9 cellular contexts compared by ENCODE assay signal in the genomic region with DNA sequence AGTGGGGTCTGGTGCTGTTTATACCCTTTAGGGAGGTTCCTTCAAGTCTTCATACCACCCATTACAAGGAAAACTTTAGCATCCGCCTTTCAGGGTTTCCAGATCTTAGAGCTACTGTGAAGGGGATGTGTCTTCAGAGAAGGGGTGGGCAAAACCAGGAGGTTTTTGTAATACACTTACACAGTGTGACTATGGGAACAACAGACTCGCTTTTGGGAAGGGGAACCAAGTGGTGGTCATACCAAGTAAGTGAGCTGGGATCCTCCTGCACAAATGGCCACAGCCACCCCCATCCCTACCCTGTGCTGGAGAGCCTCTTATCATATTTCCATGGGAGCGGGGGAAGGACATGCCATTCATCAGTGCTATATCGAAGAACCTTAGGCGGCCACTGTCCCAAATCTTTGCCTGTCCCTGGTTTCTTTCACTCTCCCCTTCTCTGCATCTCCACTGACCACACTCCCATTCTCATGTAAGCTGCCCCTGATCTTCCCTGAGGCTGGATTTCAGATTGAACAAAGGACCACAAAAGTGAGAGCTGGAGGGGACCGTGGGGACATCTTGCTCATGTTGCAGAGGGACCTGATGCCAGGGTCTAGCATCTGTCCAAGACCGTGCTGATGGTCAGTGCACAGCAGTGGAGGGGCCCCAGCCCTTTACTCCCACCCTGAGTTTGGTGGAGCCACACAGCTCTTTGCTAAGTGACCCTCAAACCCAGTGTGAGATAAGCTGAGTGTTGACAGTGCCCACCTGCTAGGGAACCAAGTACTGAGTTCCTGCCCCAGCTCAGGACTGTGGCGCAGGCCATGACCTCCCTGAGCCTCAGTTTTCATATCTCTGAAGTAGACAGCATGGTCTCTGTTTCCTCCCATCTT. TPM values are rescaled to one million over a fixed set of nuclear protein-coding genes. Genes with fewer than 3 reads are reported as not detected.
DNase-seq lines count a peak whose midpoint lies in the region; ATAC-seq, FAIRE-seq and TF ChIP-seq lines count a peak whose summit lies in the region.
"Had no signal": no experiment of that assay in that cellular context is flagged by ENCODE, and none has a peak within 500 bp of the region (broad histone marks: within the 10 kb centered on the region; RNA-seq: fewer than 3 reads in every experiment).

No MANE protein-coding gene starts in this region.

- H3K9me1 ChIP-seq in endothelial cell of umbilical vein (replicated peaks; ENCODE audit: control insufficient read depth, extremely low read depth, insufficient read depth, low read length): no peaks in the 10 kb centered on the region

- no peak overlapping the region for H3K4me2 ChIP-seq in endothelial cell of umbilical vein (ENCODE audit: insufficient read depth, low read length)
- H3K4me2 ChIP-seq: KMS-11 had no signal

- H3K4me1 Mint-ChIP-seq in T-helper 2 cell treated with Interferon-gamma antibody and Interleukin-4, amounts not matched to agents 5 μg/mL and 100 μg/mL, for 36 hours (ENCODE audit: low read depth): peaks cover 91% of the 10 kb centered on the region
- H3K4me1 Mint-ChIP-seq in activated CD4-positive, alpha-beta memory T cell treated with anti-CD3 and anti-CD28 coated beads for 36 hours (ENCODE audit: low read depth): peaks cover 95% of the 10 kb centered on the region
- H3K4me1 Mint-ChIP-seq in stimulated activated naive B cell treated with anti-CD40 and anti-IgM and Interleukin-4, amounts not matched to agents 10 μg/mL and 1 μg/mL and 100 μg/mL, for 72 hours: peaks cover 62 to 87% of the 10 kb centered on the region in 2 donors

- no peaks in the 10 kb centered on the region for H3K9me3 ChIP-seq in endothelial cell of umbilical vein (replicated peaks; ENCODE audit: control insufficient read depth, insufficient read depth, low read length)

- H3K27me3 Mint-ChIP-seq in T-helper 2 cell treated with Interferon-gamma antibody and Interleukin-4, amounts not matched to agents 5 μg/mL and 100 μg/mL, for 36 hours (ENCODE audit: low read depth): no peaks in the 10 kb centered on the region
- no peaks in the 10 kb centered on the region for H3K27me3 Mint-ChIP-seq in activated CD4-positive, alpha-beta memory T cell treated with anti-CD3 and anti-CD28 coated beads for 36 hours
- no peaks in the 10 kb centered on the region for H3K27me3 Mint-ChIP-seq in stimulated activated naive B cell treated with anti-CD40 and anti-IgM and Interleukin-4, amounts not matched to agents 10 μg/mL and 1 μg/mL and 100 μg/mL, for 72 hours

- H3K9ac ChIP-seq in endothelial cell of umbilical vein (replicated peaks; ENCODE audit: extremely low read depth, insufficient read depth, low read length): peak overlapping the region; percentile 6
- H3K9ac ChIP-seq: KMS-11 had no signal

- dilution Hi-C loops in endothelial cell of umbilical vein (cut with MboI; ENCODE audit: extremely low pct_ligation_motif_present, low sequenced_read_pairs): no loop called here

- H3K27ac Mint-ChIP-seq in T-helper 2 cell treated with Interferon-gamma antibody and Interleukin-4, amounts not matched to agents 5 μg/mL and 100 μg/mL, for 36 hours: peak overlapping the region; percentile 90
- H3K27ac Mint-ChIP-seq in activated CD4-positive, alpha-beta memory T cell treated with anti-CD3 and anti-CD28 coated beads for 36 hours: peak overlapping the region; percentile 99
- peak overlapping the region; percentile 96 for H3K27ac Mint-ChIP-seq in stimulated activated naive B cell treated with anti-CD40 and anti-IgM and Interleukin-4, amounts not matched to agents 10 μg/mL and 1 μg/mL and 100 μg/mL, for 72 hours

- H3K9me3 Mint-ChIP-seq in T-helper 2 cell treated with Interferon-gamma antibody and Interleukin-4, amounts not matched to agents 5 μg/mL and 100 μg/mL, for 36 hours: no peaks in the 10 kb centered on the region
- H3K9me3 Mint-ChIP-seq in activated CD4-positive, alpha-beta memory T cell treated with anti-CD3 and anti-CD28 coated beads for 36 hours: no peaks in the 10 kb centered on the region
- peaks cover 0 to 4% of the 10 kb centered on the region in 2 donors for H3K9me3 Mint-ChIP-seq in stimulated activated naive B cell treated with anti-CD40 and anti-IgM and Interleukin-4, amounts not matched to agents 10 μg/mL and 1 μg/mL and 100 μg/mL, for 72 hours

- H3K27ac ChIP-seq in endothelial cell of umbilical vein (ENCODE audit: insufficient read depth, low read depth, low read length): peak overlapping the region; percentile 57
- H3K27ac ChIP-seq: KMS-11 had no signal

- H2AFZ ChIP-seq in endothelial cell of umbilical vein (ENCODE audit: low read depth, low read length): no peak overlapping the region

- H3K36me3 ChIP-seq in endothelial cell of umbilical vein (ENCODE audit: control insufficient read depth in 2 of 2, extremely low read depth in 1 of 2, insufficient read depth in 2 of 2, low read length in 2 of 2): no peaks in the 10 kb centered on the region

- POLR2A ChIA-PET in activated CD4-positive, alpha-beta memory T cell treated with anti-CD3 and anti-CD28 coated beads for 36 hours (lab: Charles Lee): interaction anchor here (0.9 to 8.2 kb wide), 10 partner anchors 11 to 37 kb away, joined by 3 to 268 read pairs (median 11); no protein-coding TSS in a partner anchor
- POLR2A ChIA-PET in endothelial cell of umbilical vein (lab: Charles Lee): interaction anchor here (0.8 kb wide), 1 partner anchor 9 kb away, joined by 3 read pairs; no protein-coding TSS in a partner anchor

- TF ChIP-seq CTCF in endothelial cell of umbilical vein (IDR thresholded peaks at IDR 0.05; ENCODE audit: extremely low read depth in 1 of 2, insufficient read depth in 1 of 2, low read depth in 1 of 2, low read length in 2 of 2): no peak

- DNase-seq in T-helper 2 cell treated with Interferon-gamma antibody and Interleukin-4, amounts not matched to agents 5 μg/mL and 100 μg/mL, for 36 hours (ENCODE audit: low spot score): no peak
- DNase-seq in T-helper 2 cell (no peak), endothelial cell of umbilical vein (ENCODE audit: low read depth, low spot score) (no peak), SW480 (ENCODE audit: low spot score) (no peak), NCI-H2107 treated with DMSO at 0.1 percent for 48 hours (lab: John Stamatoyannopoulos, UW; ENCODE audit: unreplicated experiment) (no peak)
- DNase-seq in activated CD4-positive, alpha-beta memory T cell treated with anti-CD3 and anti-CD28 coated beads for 36 hours: no peak
- DNase-seq in stimulated activated naive B cell treated with anti-CD40 and anti-IgM and Interleukin-4, amounts not matched to agents 10 μg/mL and 1 μg/mL and 100 μg/mL, for 72 hours: no peak

- intact Hi-C loops in activated CD4-positive, alpha-beta memory T cell treated with anti-CD3 and anti-CD28 coated beads for 36 hours (cut with micrococcal nuclease): loop anchor here (1.0 to 5.0 kb wide), 4 partner anchors 13 to 895 kb away; no protein-coding TSS in a partner anchor
- intact Hi-C loops in endothelial cell of umbilical vein (cut with micrococcal nuclease): loop anchor here (1.0 to 5.0 kb wide), 2 partner anchors 9 to 105 kb away; no protein-coding TSS in a partner anchor

- H3K27me3 ChIP-seq in endothelial cell of umbilical vein (ENCODE audit: control insufficient read depth in 2 of 2, insufficient read depth in 2 of 2, low read length in 2 of 2): no peaks in the 10 kb centered on the region

- CTCF ChIA-PET in activated CD4-positive, alpha-beta memory T cell treated with anti-CD3 and anti-CD28 coated beads for 36 hours (lab: Charles Lee): interaction anchor here (0.6 to 2.5 kb wide), 12 partner anchors 10 to 802 kb away, joined by 3 to 14 read pairs (median 3); partner anchors contain the start of gene AJUBA
- CTCF ChIA-PET in endothelial cell of umbilical vein (lab: Charles Lee): interaction anchor here (0.6 to 2.2 kb wide), 4 partner anchors 8 to 22 kb away, joined by 3 to 14 read pairs (median 4); no protein-coding TSS in a partner anchor

- no peak for FAIRE-seq in endothelial cell of umbilical vein (lab: Jason Lieb, UNC)

- peaks cover 96% of the 10 kb centered on the region for H3K36me3 Mint-ChIP-seq in T-helper 2 cell treated with Interferon-gamma antibody and Interleukin-4, amounts not matched to agents 5 μg/mL and 100 μg/mL, for 36 hours (ENCODE audit: low read depth)
- peaks cover 95% of the 10 kb centered on the region for H3K36me3 Mint-ChIP-seq in activated CD4-positive, alpha-beta memory T cell treated with anti-CD3 and anti-CD28 coated beads for 36 hours
- H3K36me3 Mint-ChIP-seq in stimulated activated naive B cell treated with anti-CD40 and anti-IgM and Interleukin-4, amounts not matched to agents 10 μg/mL and 1 μg/mL and 100 μg/mL, for 72 hours: peaks cover 21 to 22% of the 10 kb centered on the region in 2 donors

- no peak for TF ChIP-seq POLR2A in endothelial cell of umbilical vein (IDR thresholded peaks at IDR 0.05; ENCODE audit: low read depth, low read length)

- H3K4me3 Mint-ChIP-seq in T-helper 2 cell treated with Interferon-gamma antibody and Interleukin-4, amounts not matched to agents 5 μg/mL and 100 μg/mL, for 36 hours: peak overlapping the region; percentile 72
- peak overlapping the region; percentile 81 for H3K4me3 Mint-ChIP-seq in activated CD4-positive, alpha-beta memory T cell treated with anti-CD3 and anti-CD28 coated beads for 36 hours
- no peak overlapping the region for H3K4me3 Mint-ChIP-seq in stimulated activated naive B cell treated with anti-CD40 and anti-IgM and Interleukin-4, amounts not matched to agents 10 μg/mL and 1 μg/mL and 100 μg/mL, for 72 hours

- no peak overlapping the region for H3K4me3 ChIP-seq in endothelial cell of umbilical vein (replicated peaks in 1 of 3; ENCODE audit: insufficient read depth in 1 of 3, low read depth in 1 of 3, low read length in 3 of 3)

- no TSS peak for BruUV-seq in endothelial cell of umbilical vein (replicated peaks; lab: Mats Ljungman, UMichigan)

- no peak for ATAC-seq in stimulated activated naive B cell treated with anti-CD40 and anti-IgM and Interleukin-4, amounts not matched to agents 10 μg/mL and 1 μg/mL and 100 μg/mL, for 72 hours (replicated peaks)
- no peak for ATAC-seq in GM18502 (IDR thresholded peaks at IDR 0.05; ENCODE audit: poor library complexity, unreplicated experiment)

- peaks cover 35% of the 10 kb centered on the region for H3K4me1 ChIP-seq in endothelial cell of umbilical vein (ENCODE audit: control insufficient read depth, extremely low read depth, insufficient read depth, low read length)

- no peaks in the 10 kb centered on the region for H3K79me2 ChIP-seq in endothelial cell of umbilical vein (ENCODE audit: control insufficient read depth, insufficient read depth, low read length)

- no peaks in the 10 kb centered on the region for H4K20me1 ChIP-seq in endothelial cell of umbilical vein (replicated peaks; ENCODE audit: control insufficient read depth, extremely low read depth, insufficient read depth, low read length)

RNA-seq across cellular contexts. Expression of gene DAD1, which starts 51.4 kb away (rescaled TPM):
- total RNA-seq in activated CD4-positive, alpha-beta memory T cell treated with anti-CD3 and anti-CD28 coated beads for 36 hours: 100 to 1,000 TPM; 292 to 305 TPM
- 299 and 304 TPM in 2 replicates for total RNA-seq in endothelial cell of umbilical vein
- 1,220 and 1,227 TPM in 2 replicates for polyA plus RNA-seq in endothelial cell of umbilical vein
- 702 and 733 TPM in 2 replicates for polyA plus RNA-seq in endothelial cell of umbilical vein (2011; cell fraction: cytosol; rRNA removed)
- polyA plus RNA-seq in endothelial cell of umbilical vein (2011; cell fraction: nucleus; rRNA removed): 214 and 235 TPM in 2 replicates
- polyA plus RNA-seq in endothelial cell of umbilical vein (2012): 355 and 418 TPM in 2 replicates
- polyA minus RNA-seq in endothelial cell of umbilical vein: 446 and 484 TPM in 2 replicates
- polyA minus RNA-seq in endothelial cell of umbilical vein (2011; cell fraction: cytosol; rRNA and poly(A)+ RNA removed): 77.6 TPM
- 62.2 and 65.6 TPM in 2 replicates for polyA minus RNA-seq in endothelial cell of umbilical vein (2011; cell fraction: nucleus; rRNA and poly(A)+ RNA removed)

Comparison
In these comparisons a context has a peak if more than half of its experiments do, and no peak if none do; other contexts are left out.
1. H3K4me3 Mint-ChIP-seq: peak in T-helper 2 cell treated with Interferon-gamma antibody and Interleukin-4, amounts not matched to agents 5 μg/mL and 100 μg/mL, for 36 hours (single experiment) and activated CD4-positive, alpha-beta memory T cell treated with anti-CD3 and anti-CD28 coated beads for 36 hours (single experiment); none in stimulated activated naive B cell treated with anti-CD40 and anti-IgM and Interleukin-4, amounts not matched to agents 10 μg/mL and 1 μg/mL and 100 μg/mL, for 72 hours (0 of 2).
2. Peak in every context shown above with its lines, with median percentiles within 50 percentile points of each other: H3K27ac Mint-ChIP-seq.